17 cellular contexts compared by ENCODE assay signal in genomic region chr3:158563076-158563475, GRCh38.
"Had no signal": no experiment of that assay in that cellular context is flagged by ENCODE, and none has a peak within 500 bp of the region (broad histone marks: within the 10 kb centered on the region; RNA-seq: fewer than 3 reads in every experiment).

No MANE protein-coding gene starts in this region.

- H3K4me1 ChIP-seq: SJSA1 had no signal

- H3K36me3 ChIP-seq: SJSA1 had no signal

- DNase-seq: IMR-90, Kasumi-1, MM.1S, NCI-H1092 treated with DMSO at 0.1 percent for 48 hours, NCI-H1436, NCI-H187, NCI-H2029, NCI-H2171 treated with DMSO at 0.1 percent for 48 hours, NCI-H2227 treated with DMSO at 0.1 percent for 48 hours, NCI-H526 treated with DMSO at 0.1 percent for 48 hours, NCI-H748 treated with DMSO at 0.1 percent for 48 hours, RPMI8226, SIG-M5 had no signal

- H3K27me3 ChIP-seq: SJSA1 had no signal

- H3K27ac ChIP-seq: KMS-11, SJSA1, SK-N-MC had no signal

- H3K9me3 ChIP-seq: SJSA1 had no signal

- ATAC-seq: HepG2 had no signal

- H3K4me3 ChIP-seq: SJSA1, SK-N-MC had no signal
